Comparison of ENCODE assay signal across 21 cellular contexts in genomic region chr2:217798191-217798590, GRCh38.
DNase-seq lines count a peak whose midpoint lies in the region; ATAC-seq and TF ChIP-seq lines count a peak whose summit lies in the region.
"Had no signal": no experiment of that assay in that cellular context is flagged by ENCODE, and none has a peak within 500 bp of the region (broad histone marks: within the 10 kb centered on the region; RNA-seq: fewer than 3 reads in every experiment).

No MANE protein-coding gene starts in this region.

- intact Hi-C loops in esophagus squamous epithelium (cut with DNase I) (no loop called here), sigmoid colon (cut with DNase I) (no loop called here), uterus (cut with DNase I; ENCODE audit: low total_unique reads) (no loop called here)

- WGBS in esophagus squamous epithelium, 2 donors: 88 to 90% methylated on average over 6 of the region's 7 CpGs
- 87 to 97% methylated on average over 7 of the region's 7 CpGs for WGBS in sigmoid colon, 2 donors

- H3K27ac ChIP-seq in esophagus squamous epithelium: peak overlapping the region in 3 of 4 donors; percentile 40 to 56 (median 53)
- H3K27ac ChIP-seq in sigmoid colon: peak overlapping the region; percentile 70 to 80 (median 76)
- H3K27ac ChIP-seq in uterus: peak overlapping the region in 1 of 2 donors; percentile 9
- H3K27ac ChIP-seq: 22Rv1 had no signal

- H3K4me3 ChIP-seq in BE2C (ENCODE audit: low read depth, low read length) (no peak overlapping the region), esophagus squamous epithelium (no peak overlapping the region), sigmoid colon (no peak overlapping the region), uterus (no peak overlapping the region)
- H3K4me3 ChIP-seq: dorsolateral prefrontal cortex, Peyer's patch had no signal

- H3K9me3 Mint-ChIP-seq in activated naive CD4-positive, alpha-beta T cell treated with anti-CD3 and anti-CD28 coated beads, Interleukin-2, amount 50 U/mL, for 72 hours: no peaks in the 10 kb centered on the region
- H3K9me3 Mint-ChIP-seq: activated T-cell treated with anti-CD3 and anti-CD28 coated beads, Interleukin-2, amount 50 U/mL, for 4 hours; brain; CD14-positive monocyte; T-helper 2 cell treated with Interferon-gamma antibody and Interleukin-4, amounts not matched to agents 5 μg/mL and 100 μg/mL, for 36 hours had no signal

- no peaks in the 10 kb centered on the region for H3K36me3 ChIP-seq in BE2C
- peaks cover 0 to 32% (median under 1%) of the 10 kb centered on the region in 3 donors for H3K36me3 ChIP-seq in esophagus squamous epithelium
- H3K36me3 ChIP-seq in sigmoid colon: peaks cover 5 to 50% (median 30%) of the 10 kb centered on the region in 4 donors
- H3K36me3 ChIP-seq in uterus: no peaks in the 10 kb centered on the region

- no peaks in the 10 kb centered on the region for H3K36me3 Mint-ChIP-seq in activated naive CD4-positive, alpha-beta T cell treated with anti-CD3 and anti-CD28 coated beads, Interleukin-2, amount 50 U/mL, for 72 hours
- H3K36me3 Mint-ChIP-seq: brain had no signal

- H3K27ac Mint-ChIP-seq in activated naive CD4-positive, alpha-beta T cell treated with anti-CD3 and anti-CD28 coated beads, Interleukin-2, amount 50 U/mL, for 72 hours: no peak overlapping the region
- H3K27ac Mint-ChIP-seq: T-helper 2 cell treated with Interferon-gamma antibody and Interleukin-4, amounts not matched to agents 5 μg/mL and 100 μg/mL, for 36 hours had no signal

- H3K27me3 ChIP-seq in BE2C (no peaks in the 10 kb centered on the region), esophagus squamous epithelium (no peaks in the 10 kb centered on the region), sigmoid colon (no peaks in the 10 kb centered on the region), uterus (no peaks in the 10 kb centered on the region)
- H3K27me3 ChIP-seq: dorsolateral prefrontal cortex, Peyer's patch had no signal

- DNase-seq in DMS53 (lab: John Stamatoyannopoulos, UW) (peak; percentile 43), DMS53 treated with DMSO at 0.1 percent for 48 hours (lab: John Stamatoyannopoulos, UW; ENCODE audit: unreplicated experiment) (no peak), BE2C (peak; percentile 1), esophagus squamous epithelium (lab: John Stamatoyannopoulos, UW) (no peak), sigmoid colon (peak; percentile 48), DMS153 (lab: John Stamatoyannopoulos, UW) (no peak), uterus (no peak)
- DNase-seq in activated naive CD4-positive, alpha-beta T cell treated with anti-CD3 and anti-CD28 coated beads, Interleukin-2, amount 50 U/mL, for 72 hours (ENCODE audit: low spot score in 2 of 2): no peak
- DNase-seq: activated CD4-positive, CD25-positive, alpha-beta regulatory T cell treated with anti-CD3 and anti-CD28 coated beads, Interleukin-2, amount 50 U/mL, for 72 hours; activated naive CD4-positive, alpha-beta T cell; activated T-cell treated with anti-CD3 and anti-CD28 coated beads, Interleukin-2, amount 50 U/mL, for 4 hours; mesendoderm; NCI-H446 treated with DMSO at 0.1 percent for 48 hours; SHP77 treated with DMSO at 0.1 percent for 48 hours; stimulated activated CD4-positive, alpha-beta T cell treated with anti-CD3 and anti-CD28 coated beads, Interleukin-4, amount 100 ng/mL, for 1 hour had no signal

- TF ChIP-seq CTCF in BE2C (IDR thresholded peaks at IDR 0.05; ENCODE audit: low read depth, low read length) (no peak), esophagus squamous epithelium (IDR thresholded peaks at IDR 0.05) (no peak), sigmoid colon (IDR thresholded peaks at IDR 0.05) (no peak), uterus (IDR thresholded peaks at IDR 0.05) (no peak)

- peaks cover 34% of the 10 kb centered on the region for H3K4me1 ChIP-seq in BE2C
- peaks cover 0 to 67% (median 0%) of the 10 kb centered on the region in 3 donors for H3K4me1 ChIP-seq in esophagus squamous epithelium
- H3K4me1 ChIP-seq in sigmoid colon: peaks cover 0 to 72% (median 38%) of the 10 kb centered on the region in 4 donors
- peaks cover 0 to 5% of the 10 kb centered on the region in 2 donors for H3K4me1 ChIP-seq in uterus

- H3K9me3 ChIP-seq in BE2C (no peaks in the 10 kb centered on the region), esophagus squamous epithelium (no peaks in the 10 kb centered on the region), sigmoid colon (no peaks in the 10 kb centered on the region), uterus (no peaks in the 10 kb centered on the region)
- H3K9me3 ChIP-seq: Peyer's patch had no signal

- TF ChIP-seq POLR2A in esophagus squamous epithelium (IDR thresholded peaks at IDR 0.05) (no peak), sigmoid colon (IDR thresholded peaks at IDR 0.05) (no peak), uterus (IDR thresholded peaks at IDR 0.05) (no peak)

- ATAC-seq in activated naive CD4-positive, alpha-beta T cell treated with anti-CD3 and anti-CD28 coated beads, Interleukin-2, amount 50 U/mL, for 72 hours: no peak
- ATAC-seq: activated T-cell treated with anti-CD3 and anti-CD28 coated beads, Interleukin-2, amount 50 U/mL, for 4 hours had no signal

- TF ChIP-seq EP300 in sigmoid colon (IDR thresholded peaks at IDR 0.05): no peak

Comparison
In these comparisons a context has a peak if more than half of its experiments do, and no peak if none do; other contexts are left out.
1. DNase-seq: peak in DMS53 (single experiment), BE2C (single experiment) and sigmoid colon (single experiment); none in DMS53 treated with DMSO at 0.1 percent for 48 hours (single experiment), esophagus squamous epithelium (single experiment), DMS153 (single experiment), activated naive CD4-positive, alpha-beta T cell treated with anti-CD3 and anti-CD28 coated beads, Interleukin-2, amount 50 U/mL, for 72 hours (0 of 2) and uterus (0 of 2).